ENCODE assay signal across 9 cellular contexts in the genomic region with DNA sequence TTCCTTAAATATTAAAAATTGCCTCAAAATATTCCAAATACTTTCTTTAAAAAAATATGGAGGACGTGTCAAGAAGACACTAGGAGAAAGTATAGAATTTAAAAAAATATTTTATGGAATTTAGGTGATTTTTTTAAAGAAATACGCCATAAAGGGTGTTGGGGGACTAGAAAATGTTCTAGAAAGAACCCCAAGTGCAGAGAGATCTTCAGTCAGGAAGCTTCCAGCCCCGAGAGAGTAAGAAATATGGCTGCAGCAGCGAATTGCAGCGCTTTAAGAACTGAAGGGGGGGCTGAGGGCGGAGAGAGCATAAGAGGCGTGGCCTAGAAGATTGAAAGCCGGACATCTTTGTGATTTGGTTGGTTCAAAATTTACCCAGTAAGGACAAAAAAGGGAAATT. TPM values are rescaled to one million over a fixed set of nuclear protein-coding genes. Genes with fewer than 3 reads are reported as not detected.
DNase-seq lines count a peak whose midpoint lies in the region; ATAC-seq and TF ChIP-seq lines count a peak whose summit lies in the region.
"Had no signal": no experiment of that assay in that cellular context is flagged by ENCODE, and none has a peak within 500 bp of the region (broad histone marks: within the 10 kb centered on the region; RNA-seq: fewer than 3 reads in every experiment).

A gene (minus strand): TSS at position 248 of the 400 bp plus-strand sequence.

- no peak within 1 kb of the TSS for H3K27ac ChIP-seq in foreskin keratinocyte

- TF ChIP-seq CTCF in foreskin keratinocyte (conservative IDR thresholded peaks at IDR 0.05): no peak

- DNase-seq in NOMO-1 treated with dmso at 0.1 percent for 144 hours (lab: John Stamatoyannopoulos, UW; ENCODE audit: unreplicated experiment) (peak; percentile 69), sciatic nerve (ENCODE audit: low spot score) (peak; percentile 87), NCI-H2196 (lab: John Stamatoyannopoulos, UW; ENCODE audit: unreplicated experiment) (no peak), foreskin keratinocyte (no peak)
- DNase-seq: activated CD8-positive, alpha-beta T cell treated with anti-CD3 and anti-CD28 coated beads for 36 hours had no signal

- ATAC-seq in GM18502 (IDR thresholded peaks at IDR 0.05; ENCODE audit: poor library complexity, unreplicated experiment) (peak; percentile 30), esophagus mucosa (peak; percentile 45), sciatic nerve (peak; percentile 81), HG03108 (IDR thresholded peaks at IDR 0.05; ENCODE audit: unreplicated experiment) (no peak), GM19395 (IDR thresholded peaks at IDR 0.05; ENCODE audit: unreplicated experiment) (no peak), foreskin keratinocyte (no peak)
- ATAC-seq: activated CD8-positive, alpha-beta T cell treated with anti-CD3 and anti-CD28 coated beads for 36 hours had no signal

- intact Hi-C loops in sciatic nerve (cut with DNase I): no loop called here

- no peaks in the 10 kb centered on the region for H3K4me1 ChIP-seq in foreskin keratinocyte

- H3K27me3 ChIP-seq in foreskin keratinocyte: no peaks in the 10 kb centered on the region

RNA-seq across cellular contexts. Expression of the gene that starts here (rescaled TPM):
- total RNA-seq in esophagus mucosa (115 TPM), sciatic nerve (458 TPM), foreskin keratinocyte (not detected in 2 replicates)
- polyA plus RNA-seq in foreskin keratinocyte: not detected in 2 replicates
- total RNA-seq: activated CD8-positive, alpha-beta T cell treated with anti-CD3 and anti-CD28 coated beads for 36 hours had no signal

Comparison
In these comparisons a context has a peak if more than half of its experiments do, and no peak if none do; other contexts are left out.
1. ATAC-seq: peak in GM18502 (single experiment), esophagus mucosa (single experiment) and sciatic nerve (single experiment); none in HG03108 (single experiment), GM19395 (single experiment) and foreskin keratinocyte (single experiment).
2. DNase-seq: peak in NOMO-1 treated with dmso at 0.1 percent for 144 hours (single experiment) and sciatic nerve (single experiment); none in NCI-H2196 (single experiment) and foreskin keratinocyte (0 of 2).